In the genomic region with DNA sequence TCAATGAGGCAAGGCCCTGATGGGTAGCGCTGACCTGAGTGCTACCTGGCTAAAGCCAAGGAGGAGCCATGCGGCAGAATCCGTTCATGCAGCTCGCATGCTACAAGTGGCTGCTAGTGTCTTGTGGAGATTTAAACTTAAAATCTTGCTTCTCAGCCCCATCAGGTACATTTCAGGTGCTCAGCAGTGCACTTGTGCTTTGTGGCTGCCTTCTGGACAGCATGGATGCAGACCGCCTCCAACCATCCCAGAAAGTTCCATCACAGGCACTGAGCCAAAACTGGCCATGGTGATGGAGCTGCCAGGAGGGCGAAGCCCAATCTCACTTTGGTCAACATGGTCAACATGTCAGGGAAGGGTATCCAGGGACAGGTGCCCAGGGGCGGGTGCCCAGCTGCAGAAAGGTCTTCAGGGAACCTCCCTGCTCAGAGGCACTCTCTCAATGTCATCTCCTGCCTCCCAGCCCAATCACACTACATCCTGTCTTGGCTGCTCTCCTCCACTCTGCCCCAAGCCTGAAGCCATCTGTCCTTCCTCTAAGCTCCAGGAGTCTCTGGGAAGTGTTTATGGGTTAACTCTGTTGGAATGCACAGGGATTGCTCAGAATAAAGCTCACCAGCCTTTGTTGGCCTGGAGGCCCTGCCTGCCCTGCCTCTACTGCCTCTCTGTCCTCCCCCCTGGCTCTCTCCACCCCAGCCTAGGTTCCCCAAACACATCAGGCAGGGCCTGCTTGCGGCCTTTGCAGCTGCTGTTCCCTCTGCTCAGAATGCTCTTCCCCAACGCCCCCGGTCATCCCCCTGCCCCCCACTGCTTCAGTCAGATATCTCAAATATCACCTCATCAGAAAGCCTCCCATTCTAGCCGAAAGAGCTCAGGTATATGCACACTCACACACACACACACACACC, we compare ENCODE assay signal across 11 cellular contexts. TPM values are rescaled to one million over a fixed set of nuclear protein-coding genes. Genes with fewer than 3 reads are reported as not detected.
DNase-seq lines count a peak whose midpoint lies in the region; ATAC-seq, FAIRE-seq and TF ChIP-seq lines count a peak whose summit lies in the region.
"Had no signal": no experiment of that assay in that cellular context is flagged by ENCODE, and none has a peak within 500 bp of the region (broad histone marks: within the 10 kb centered on the region; RNA-seq: fewer than 3 reads in every experiment).

No MANE protein-coding gene starts in this region.

- RAD21 ChIA-PET in GM12878 (lab: Charles Lee; ENCODE audit: unreplicated experiment) = interaction anchor here (0.5 to 22.6 kb wide), 8 partner anchors 23 to 312 kb away, joined by 3 to 913 read pairs (median 4); a partner anchor contains a TSS

- H3K27ac ChIP-seq in GM12878 (ENCODE audit: control insufficient read depth, insufficient read depth) (peak overlapping the region; percentile 96), neuronal stem cell (replicated peaks; ENCODE audit: low read length) (no peak overlapping the region)
- H3K27ac ChIP-seq: 22Rv1 had no signal

- H4K20me1 ChIP-seq in GM12878 (ENCODE audit: control insufficient read depth, insufficient read depth) = no peaks in the 10 kb centered on the region

- no peak overlapping the region for H3K4ac ChIP-seq in neuronal stem cell (ENCODE audit: low read length)

- H3K9ac ChIP-seq in GM12878 (ENCODE audit: control insufficient read depth, insufficient read depth, low read length) = peak overlapping the region; percentile 82
- no peak overlapping the region for H3K9ac ChIP-seq in neuronal stem cell (ENCODE audit: low read depth, low read length, poor library complexity)

- TF ChIP-seq CTCF in GM12878 (IDR thresholded peaks at IDR 0.05 in 2 of 3, conservative IDR thresholded peaks at IDR 0.05 in 1 of 3; ENCODE audit: control insufficient read depth in 2 of 3, extremely low read depth in 1 of 3, insufficient read depth in 1 of 3, low read depth in 3 of 3, low read length in 3 of 3) = no peak

- ATAC-seq in GM12878 (no peak), GM19035 (IDR thresholded peaks at IDR 0.05; ENCODE audit: unreplicated experiment) (no peak), HG03135 (IDR thresholded peaks at IDR 0.05; ENCODE audit: unreplicated experiment) (no peak)

- H2BK15ac ChIP-seq in neuronal stem cell (ENCODE audit: low read length) = peak overlapping the region; percentile 43

- peaks cover 61% of the 10 kb centered on the region for H3K4me1 ChIP-seq in GM12878 (ENCODE audit: control insufficient read depth, insufficient read depth, low read length)
- peaks cover 0 to 2% of the 10 kb centered on the region in 2 donors for H3K4me1 ChIP-seq in neuronal stem cell (ENCODE audit: control insufficient read depth in 2 of 2, insufficient read depth in 1 of 2, low read depth in 1 of 2, low read length in 2 of 2)
- no peaks in the 10 kb centered on the region for H3K4me1 ChIP-seq in HAP-1

- no peak for TF ChIP-seq EP300 in GM12878 (IDR thresholded peaks at IDR 0.05; ENCODE audit: borderline replicate concordance in 1 of 2, control insufficient read depth in 1 of 2, low read depth in 2 of 2, low read length in 2 of 2)

- CTCF ChIA-PET in GM12878 (lab: Yijun Ruan, JAX) = interaction anchor here (0.6 to 11.9 kb wide), 9 partner anchors 10 to 314 kb away, joined by 3 to 361 read pairs (median 11); a partner anchor contains a TSS

- FAIRE-seq in GM12878 (lab: Jason Lieb, UNC) = no peak

- H3K4me3 ChIP-seq in GM12878 = peak overlapping the region; percentile 49
- no peak overlapping the region for H3K4me3 ChIP-seq in neuronal stem cell (ENCODE audit: low read length in 2 of 2)
- no peak overlapping the region for H3K4me3 ChIP-seq in HAP-1

- peak overlapping the region; percentile 60 for H3K18ac ChIP-seq in neuronal stem cell (ENCODE audit: low read length)

- H3K4me2 ChIP-seq in GM12878 (ENCODE audit: control insufficient read depth, insufficient read depth) (peak overlapping the region; percentile 100), neuronal stem cell (ENCODE audit: insufficient read depth, low read length, poor library complexity, severe bottlenecking) (no peak overlapping the region)

- H3K27me3 ChIP-seq in GM12878 (replicated peaks in 1 of 2; ENCODE audit: control insufficient read depth in 2 of 2, insufficient read depth in 2 of 2, low read length in 1 of 2) = no peaks in the 10 kb centered on the region
- H3K27me3 ChIP-seq in neuronal stem cell (ENCODE audit: control insufficient read depth in 3 of 3, insufficient read depth in 3 of 3, low read depth in 1 of 3, low read length in 3 of 3) = peaks cover 0 to 5% (median 0%) of the 10 kb centered on the region in 3 experiments
- H3K27me3 ChIP-seq in HAP-1 (ENCODE audit: low read depth) = peaks cover 2% of the 10 kb centered on the region; the same call in 1 of the 2 replicates

- no peak for TF ChIP-seq POLR2A in GM12878 (IDR thresholded peaks at IDR 0.05; ENCODE audit: low read depth, low read length)

- TF ChIP-seq RAD21 in GM12878 (IDR thresholded peaks at IDR 0.05; ENCODE audit: insufficient read depth, low read depth, low read length) = no peak

- no peak overlapping the region for H3K14ac ChIP-seq in neuronal stem cell (ENCODE audit: low read length)

- peak overlapping the region; percentile 18 for H3K23ac ChIP-seq in neuronal stem cell (ENCODE audit: low read depth, low read length, poor library complexity)

- H2BK5ac ChIP-seq in neuronal stem cell (ENCODE audit: low read length) = peak overlapping the region; percentile 11

- intact Hi-C loops in GM12878 (cut with micrococcal nuclease; ENCODE audit: unreplicated experiment) = loop anchor here (10.0 kb wide), 2 partner anchors 45 to 845 kb away; a partner anchor contains a TSS

- in situ Hi-C loops in GM12878 (cut with MboI) = loop anchor here (10.0 to 25.0 kb wide), 2 partner anchors 575 to 1922 kb away; a partner anchor contains a TSS
- in situ Hi-C loops in HAP-1 (cut with MboI; ENCODE audit: low sequenced_read_pairs) = no loop called here

- no peak overlapping the region for H4K8ac ChIP-seq in neuronal stem cell (ENCODE audit: low read depth, low read length)

- H2AFZ ChIP-seq in GM12878 (ENCODE audit: control insufficient read depth, low read depth, low read length) = no peak overlapping the region
- H2AFZ ChIP-seq in neuronal stem cell (ENCODE audit: low read length) = no peak overlapping the region

- no TSS peak for BruUV-seq in GM12878 (replicated peaks; lab: Mats Ljungman, UMichigan)

- DNase-seq in DMS53 (lab: John Stamatoyannopoulos, UW) (peak; percentile 12), DMS53 treated with DMSO at 0.1 percent for 48 hours (lab: John Stamatoyannopoulos, UW; ENCODE audit: unreplicated experiment) (no peak), LHCN-M2 (ENCODE audit: low read depth) (peak; percentile 12), GM12878 (ENCODE audit: low read depth, low spot score) (no peak), neuronal stem cell (ENCODE audit: low spot score) (no peak), HAP-1 (ENCODE audit: low spot score in 2 of 2) (no peak)
- DNase-seq: NCI-H2107 had no signal

- POLR2A ChIA-PET in GM12878 (lab: Charles Lee) = interaction anchor here (3.5 to 21.9 kb wide), 2 partner anchors 19 to 45 kb away, joined by 18 to 656 read pairs; a partner anchor contains a TSS

- peaks cover 21% of the 10 kb centered on the region for H3K79me2 ChIP-seq in GM12878 (ENCODE audit: control insufficient read depth, insufficient read depth, low read length)

- H4K91ac ChIP-seq in neuronal stem cell (ENCODE audit: low read depth, low read length, poor library complexity) = no peak overlapping the region

- H2BK12ac ChIP-seq in neuronal stem cell (ENCODE audit: low read length) = peak overlapping the region; percentile 8

- SMC1A ChIA-PET in GM12878 (lab: Charles Lee; ENCODE audit: uncharacterized antibody, unreplicated experiment) = interaction anchor here (0.7 to 21.7 kb wide), 8 partner anchors 18 to 90 kb away, joined by 3 to 812 read pairs (median 4); a partner anchor contains a TSS

- 24% methylated on average over 11 of the region's 11 CpGs for WGBS in GM12878 (ENCODE audit: insufficient coverage, insufficient replicate concordance, low lambda C conversion rate, missing lambda C conversion rate)
- no CpG with 5 or more reads among the region's 11 CpGs for WGBS in neuronal stem cell (ENCODE audit: extremely low coverage in 2 of 2, insufficient read length in 2 of 2, insufficient replicate concordance in 1 of 2), 2 donors

- peak overlapping the region; percentile 88 for H2AK5ac ChIP-seq in neuronal stem cell (ENCODE audit: low read depth, low read length)

- H3K36me3 ChIP-seq in GM12878 (ENCODE audit: control insufficient read depth in 2 of 2, insufficient read depth in 2 of 2, low read length in 1 of 2) (no peaks in the 10 kb centered on the region), neuronal stem cell (replicated peaks in 1 of 2; ENCODE audit: control insufficient read depth in 2 of 2, insufficient read depth in 2 of 2, low read length in 2 of 2) (no peaks in the 10 kb centered on the region), HAP-1 (replicated peaks) (no peaks in the 10 kb centered on the region)

- H2BK120ac ChIP-seq in neuronal stem cell (ENCODE audit: low read depth, low read length) = no peak overlapping the region

- H3K79me1 ChIP-seq in neuronal stem cell (ENCODE audit: low read depth, low read length) = peaks cover 2% of the 10 kb centered on the region

- H3K9me3 ChIP-seq in GM12878 (replicated peaks; ENCODE audit: control insufficient read depth, insufficient read depth, low read length) = no peaks in the 10 kb centered on the region
- H3K9me3 ChIP-seq in neuronal stem cell (replicated peaks in 1 of 2; ENCODE audit: control insufficient read depth in 2 of 2, insufficient read depth in 1 of 2, low read depth in 1 of 2, low read length in 2 of 2) = no peaks in the 10 kb centered on the region
- H3K9me3 ChIP-seq in HAP-1 = no peaks in the 10 kb centered on the region

RNA-seq across cellular contexts. Expression of a gene that starts 18.3 kb away (rescaled TPM):
- total RNA-seq in LHCN-M2 (2014; rRNA removed) (not detected in 2 replicates), GM12878 (2014; rRNA removed) (101 and 116 TPM in 2 replicates), GM12878 (2014; rRNA removed; fragmentation: Illumina TruSeq; extraction: Trizol) (50.4 and 53.0 TPM in 2 replicates), GM12878 (2021) (160 and 161 TPM in 2 replicates)
- polyA plus RNA-seq in LHCN-M2 (2012) = not detected
- 353 and 380 TPM in 2 replicates for total RNA-seq in GM12878 (2013; cell fraction: nucleolus; rRNA removed)
- 102 TPM for polyA plus RNA-seq in GM12878 (2011; ENCODE audit: low read depth)
- polyA plus RNA-seq in GM12878 (2011; rRNA removed) (45.9 and 91.3 TPM in 2 replicates), GM12878 (2014; fragmentation: Illumina TruSeq; extraction: Trizol) (53.0 and 141 TPM in 2 replicates), GM12878 (2014; fragmentation: Nextera tagmentation; extraction: Ambion mirVana) (10 to 100 TPM; 15.5 to 23.1 TPM), GM12878 (2014; rRNA removed) (231 and 255 TPM in 2 replicates), GM12878 (2016; fragmentation: Nextera tagmentation; extraction: Ambion mirVana) (100 to 1,000 TPM; 121 to 139 TPM)
- polyA plus RNA-seq in GM12878 (2011; cell fraction: cytosol; rRNA removed) = 124 and 142 TPM in 2 replicates
- 234 and 258 TPM in 2 replicates for polyA plus RNA-seq in GM12878 (2011; cell fraction: nucleus; rRNA removed)
- 237 and 313 TPM in 2 replicates for polyA plus RNA-seq in GM12878 (2012)
- polyA minus RNA-seq in GM12878 (2011; rRNA and poly(A)+ RNA removed) = 123 and 202 TPM in 2 replicates
- polyA minus RNA-seq in GM12878 (2011; cell fraction: cytosol; rRNA and poly(A)+ RNA removed) = 45.4 TPM in 2 replicates
- polyA minus RNA-seq in GM12878 (2011; cell fraction: nucleus; rRNA and poly(A)+ RNA removed) = 141 and 184 TPM in 2 replicates
- polyA plus RNA-seq in neuronal stem cell (2013, experiment 1 of 2) = not detected
- not detected for polyA plus RNA-seq in neuronal stem cell (2013, experiment 2 of 2)
- total RNA-seq: urinary bladder had no signal

RNA-seq across cellular contexts. Expression of a gene that starts 52.0 kb away (rescaled TPM):
- total RNA-seq in LHCN-M2 (2014; rRNA removed) = 198 and 224 TPM in 2 replicates
- 296 TPM for polyA plus RNA-seq in LHCN-M2 (2012)
- 167 and 175 TPM in 2 replicates for total RNA-seq in GM12878 (2013; cell fraction: nucleolus; rRNA removed)
- 115 and 131 TPM in 2 replicates for total RNA-seq in GM12878 (2014; rRNA removed)
- total RNA-seq in GM12878 (2014; rRNA removed; fragmentation: Illumina TruSeq; extraction: Trizol) = 79.0 and 83.9 TPM in 2 replicates
- 159 and 168 TPM in 2 replicates for total RNA-seq in GM12878 (2021)
- polyA plus RNA-seq in GM12878 (2011; ENCODE audit: low read depth) = 49.9 TPM
- polyA plus RNA-seq in GM12878 (2011; rRNA removed) = 51.1 and 70.6 TPM in 2 replicates
- polyA plus RNA-seq in GM12878 (2011; cell fraction: cytosol; rRNA removed) = 59.0 and 62.4 TPM in 2 replicates
- 87.4 and 124 TPM in 2 replicates for polyA plus RNA-seq in GM12878 (2011; cell fraction: nucleus; rRNA removed)
- polyA plus RNA-seq in GM12878 (2012) = 72.2 and 77.0 TPM in 2 replicates
- polyA plus RNA-seq in GM12878 (2014; fragmentation: Illumina TruSeq; extraction: Trizol) = 35.1 and 72.7 TPM in 2 replicates
- 10 to 100 TPM; 24.3 to 44.6 TPM for polyA plus RNA-seq in GM12878 (2014; fragmentation: Nextera tagmentation; extraction: Ambion mirVana)
- polyA plus RNA-seq in GM12878 (2014; rRNA removed) = 89.3 and 97.0 TPM in 2 replicates
- polyA plus RNA-seq in GM12878 (2016; fragmentation: Nextera tagmentation; extraction: Ambion mirVana) = 10 to 100 TPM; 16.5 to 18.5 TPM
- polyA minus RNA-seq in GM12878 (2011; rRNA and poly(A)+ RNA removed) = 73.8 and 103 TPM in 2 replicates
- 36.6 and 63.1 TPM in 2 replicates for polyA minus RNA-seq in GM12878 (2011; cell fraction: cytosol; rRNA and poly(A)+ RNA removed)
- polyA minus RNA-seq in GM12878 (2011; cell fraction: nucleus; rRNA and poly(A)+ RNA removed) = 35.7 and 59.5 TPM in 2 replicates
- 67.7 TPM for polyA plus RNA-seq in neuronal stem cell (2013, experiment 1 of 2)
- 72.4 TPM for polyA plus RNA-seq in neuronal stem cell (2013, experiment 2 of 2)

Comparison
In these comparisons a context has a peak if more than half of its experiments do, and no peak if none do; other contexts are left out.
1. DNase-seq: peak in DMS53 (single experiment) and LHCN-M2 (single experiment); none in DMS53 treated with DMSO at 0.1 percent for 48 hours (single experiment), GM12878 (single experiment), neuronal stem cell (single experiment) and HAP-1 (0 of 2).
2. RNA of a gene that starts 18.3 kb away (total RNA-seq): 50.4 to 380 TPM in GM12878; not detected in LHCN-M2; every median in the first group is over 10 times any median in the second.